ENCODE assay signal across 13 cellular contexts in the genomic region with DNA sequence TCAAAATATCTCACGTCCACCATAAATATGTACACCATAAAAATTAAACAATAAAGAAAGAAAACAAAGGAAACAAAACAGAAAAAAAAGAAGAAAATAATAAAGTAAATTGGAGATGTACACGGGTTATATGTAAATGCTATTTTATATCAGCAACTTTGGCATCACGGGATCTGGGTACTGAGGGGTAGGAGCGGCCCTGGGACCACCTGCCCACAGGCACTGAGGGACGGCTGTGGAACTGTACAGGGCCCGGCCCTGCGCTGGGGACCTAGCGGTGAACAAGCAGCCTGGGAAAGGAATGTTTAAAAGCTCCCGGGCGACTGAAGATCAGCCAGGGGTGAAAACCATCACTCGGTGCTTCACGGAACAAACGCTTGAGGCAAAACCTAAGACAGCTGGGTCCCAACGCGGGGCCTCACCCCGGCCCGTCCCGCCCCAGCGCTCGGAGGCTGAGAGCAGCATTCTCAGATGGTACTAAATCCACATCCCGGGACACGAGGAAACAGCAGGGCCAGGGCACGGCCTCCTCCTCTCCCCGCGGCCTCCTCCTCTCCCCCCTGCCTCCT. TPM values are rescaled to one million over a fixed set of nuclear protein-coding genes. Genes with fewer than 3 reads are reported as not detected.
DNase-seq lines count a peak whose midpoint lies in the region; ATAC-seq and TF ChIP-seq lines count a peak whose summit lies in the region.
"Had no signal": no experiment of that assay in that cellular context is flagged by ENCODE, and none has a peak within 500 bp of the region (broad histone marks: within the 10 kb centered on the region; RNA-seq: fewer than 3 reads in every experiment).

No MANE protein-coding gene starts in this region.

- peaks cover 5% of the 10 kb centered on the region for H3K4me1 ChIP-seq in NT2/D1 (ENCODE audit: insufficient read depth, insufficient read length)
- peaks cover 4% of the 10 kb centered on the region for H3K4me1 ChIP-seq in CD4-positive, alpha-beta memory T cell (ENCODE audit: insufficient read depth, low read length)

- peaks cover 16% of the 10 kb centered on the region for H3K4me1 Mint-ChIP-seq in progenitor cell of endocrine pancreas (ENCODE audit: low read depth)
- no peaks in the 10 kb centered on the region for H3K4me1 Mint-ChIP-seq in effector memory CD8-positive, alpha-beta T cell (ENCODE audit: low read depth in 2 of 2)
- no peaks in the 10 kb centered on the region for H3K4me1 Mint-ChIP-seq in CD4-positive, alpha-beta memory T cell

- in situ Hi-C loops in KBM-7 (cut with MboI; ENCODE audit: low pct_unique_long_range_greater_than_20kb, low sequenced_read_pairs), result no loop called here

- H3K27ac Mint-ChIP-seq in progenitor cell of endocrine pancreas, result peak overlapping the region; percentile 73
- no peak overlapping the region for H3K27ac Mint-ChIP-seq in effector memory CD8-positive, alpha-beta T cell
- peak overlapping the region in 1 of 7 donors; percentile 67 for H3K27ac Mint-ChIP-seq in CD4-positive, alpha-beta memory T cell
- H3K27ac Mint-ChIP-seq: naive thymus-derived CD8-positive, alpha-beta T cell had no signal

- intact Hi-C loops in CD4-positive, alpha-beta memory T cell (cut with micrococcal nuclease), result no loop called here

- H3K27me3 ChIP-seq in NT2/D1 (ENCODE audit: insufficient read depth, insufficient read length), result no peaks in the 10 kb centered on the region
- peaks cover 9% of the 10 kb centered on the region for H3K27me3 ChIP-seq in CD4-positive, alpha-beta memory T cell (ENCODE audit: insufficient read depth, low read length)
- H3K27me3 ChIP-seq: SJSA1 had no signal

- peaks cover 13% of the 10 kb centered on the region for H3K36me3 ChIP-seq in NT2/D1 (ENCODE audit: insufficient read depth, insufficient read length, low read length)
- H3K36me3 ChIP-seq in CD4-positive, alpha-beta memory T cell (ENCODE audit: insufficient read depth, low read length), result no peaks in the 10 kb centered on the region
- H3K36me3 ChIP-seq: SJSA1 had no signal

- H3K27ac ChIP-seq in CD4-positive, alpha-beta memory T cell (ENCODE audit: low read depth, low read length), result no peak overlapping the region
- H3K27ac ChIP-seq: SJSA1 had no signal

- H3K4me3 Mint-ChIP-seq in progenitor cell of endocrine pancreas (ENCODE audit: low read depth), result no peak overlapping the region
- H3K4me3 Mint-ChIP-seq in effector memory CD8-positive, alpha-beta T cell, result no peak overlapping the region
- no peak overlapping the region for H3K4me3 Mint-ChIP-seq in CD4-positive, alpha-beta memory T cell
- H3K4me3 Mint-ChIP-seq: naive thymus-derived CD8-positive, alpha-beta T cell had no signal

- H3K36me3 Mint-ChIP-seq in progenitor cell of endocrine pancreas (ENCODE audit: insufficient read depth), result peaks cover 7% of the 10 kb centered on the region
- H3K36me3 Mint-ChIP-seq in effector memory CD8-positive, alpha-beta T cell (ENCODE audit: insufficient read depth), result no peaks in the 10 kb centered on the region
- no peaks in the 10 kb centered on the region for H3K36me3 Mint-ChIP-seq in CD4-positive, alpha-beta memory T cell
- H3K36me3 Mint-ChIP-seq: naive thymus-derived CD8-positive, alpha-beta T cell had no signal

- peak; percentile 70 for DNase-seq in EH (ENCODE audit: low read depth)
- DNase-seq in NT2/D1 (ENCODE audit: low read depth, low spot score), result no peak
- peak; percentile 80 for DNase-seq in fibroblast of villous mesenchyme (ENCODE audit: low read depth)
- no peak for DNase-seq in progenitor cell of endocrine pancreas (ENCODE audit: low spot score, unreplicated experiment)
- no peak for DNase-seq in effector memory CD8-positive, alpha-beta T cell
- DNase-seq in KBM-7, result no peak
- DNase-seq in CD4-positive, alpha-beta memory T cell, result no peak
- DNase-seq: activated naive CD4-positive, alpha-beta T cell treated with anti-CD3 and anti-CD28 coated beads, Interleukin-2, amount 50 U/mL, for 16 hours; naive thymus-derived CD8-positive, alpha-beta T cell; NCI-H748 treated with DMSO at 0.1 percent for 48 hours had no signal

- peak overlapping the region; percentile 10 for H3K9ac ChIP-seq in NT2/D1 (ENCODE audit: insufficient read length, low read depth)

- TF ChIP-seq CTCF in fibroblast of villous mesenchyme (IDR thresholded peaks at IDR 0.05; ENCODE audit: insufficient read depth, low read depth, low read length), result no peak
- TF ChIP-seq CTCF in progenitor cell of endocrine pancreas (IDR thresholded peaks at IDR 0.05; ENCODE audit: unreplicated experiment), result no peak

- no peak for ATAC-seq in effector memory CD8-positive, alpha-beta T cell (replicated peaks)
- ATAC-seq in HG03025 (IDR thresholded peaks at IDR 0.05; ENCODE audit: low FRiP score, unreplicated experiment), result no peak
- ATAC-seq: naive thymus-derived CD8-positive, alpha-beta T cell had no signal

- POLR2A ChIA-PET in CD4-positive, alpha-beta memory T cell (lab: Charles Lee; ENCODE audit: partially characterized antibody), result no interaction called here

- H3K9me3 ChIP-seq in NT2/D1 (ENCODE audit: insufficient read depth, low read length), result no peaks in the 10 kb centered on the region
- no peaks in the 10 kb centered on the region for H3K9me3 ChIP-seq in CD4-positive, alpha-beta memory T cell (ENCODE audit: control insufficient read depth in 1 of 2, low read length in 2 of 2)
- H3K9me3 ChIP-seq: SJSA1 had no signal

- H3K4me3 ChIP-seq in NT2/D1 (ENCODE audit: insufficient read length, low read depth) (no peak overlapping the region), fibroblast of villous mesenchyme (ENCODE audit: low read depth, low read length) (no peak overlapping the region)
- no peak overlapping the region for H3K4me3 ChIP-seq in CD4-positive, alpha-beta memory T cell (ENCODE audit: low read length in 2 of 2)
- H3K4me3 ChIP-seq: SJSA1, smooth muscle cell had no signal

- H3K9me3 Mint-ChIP-seq in progenitor cell of endocrine pancreas (ENCODE audit: low read depth), result no peaks in the 10 kb centered on the region
- no peaks in the 10 kb centered on the region for H3K9me3 Mint-ChIP-seq in effector memory CD8-positive, alpha-beta T cell
- H3K9me3 Mint-ChIP-seq in CD4-positive, alpha-beta memory T cell, result peaks cover 0 to 2% (median 0%) of the 10 kb centered on the region in 8 donors
- H3K9me3 Mint-ChIP-seq: naive thymus-derived CD8-positive, alpha-beta T cell had no signal

- no peaks in the 10 kb centered on the region for H3K27me3 Mint-ChIP-seq in progenitor cell of endocrine pancreas
- H3K27me3 Mint-ChIP-seq in effector memory CD8-positive, alpha-beta T cell, result peaks cover 18 to 23% of the 10 kb centered on the region in 2 donors
- H3K27me3 Mint-ChIP-seq in CD4-positive, alpha-beta memory T cell, result peaks cover 10 to 12% of the 10 kb centered on the region in 2 donors

- CTCF ChIA-PET in CD4-positive, alpha-beta memory T cell (lab: Charles Lee; ENCODE audit: partially characterized antibody), result no interaction called here

RNA-seq across cellular contexts. Expression of a gene that starts 31.2 kb away (rescaled TPM):
- total RNA-seq in fibroblast of villous mesenchyme, result 91.5 and 124 TPM in 2 replicates
- 53.1 and 56.0 TPM in 2 replicates for total RNA-seq in progenitor cell of endocrine pancreas
- 1 to 10 TPM in 1 of 2 experiments, under 1 TPM in 1; 0.55 to 1.5 TPM for total RNA-seq in CD4-positive, alpha-beta memory T cell
- 1 to 10 TPM; 2.3 to 2.7 TPM for polyA plus RNA-seq in CD4-positive, alpha-beta memory T cell

RNA-seq across cellular contexts. Expression of a gene that starts 48.6 kb away (rescaled TPM):
- total RNA-seq in fibroblast of villous mesenchyme, result 16.8 and 20.3 TPM in 2 replicates
- 14.1 and 14.3 TPM in 2 replicates for total RNA-seq in progenitor cell of endocrine pancreas
- total RNA-seq in CD4-positive, alpha-beta memory T cell, result 10 to 100 TPM; 12.3 to 13.2 TPM
- polyA plus RNA-seq in CD4-positive, alpha-beta memory T cell, result 10 to 100 TPM; 23.0 to 26.3 TPM

Comparison
In these comparisons a context has a peak if more than half of its experiments do, and no peak if none do; other contexts are left out.
1. DNase-seq: peak in EH (single experiment) and fibroblast of villous mesenchyme (single experiment); none in NT2/D1 (single experiment), progenitor cell of endocrine pancreas (single experiment), effector memory CD8-positive, alpha-beta T cell (0 of 3), KBM-7 (single experiment) and CD4-positive, alpha-beta memory T cell (0 of 5).
2. RNA of a gene that starts 31.2 kb away (total RNA-seq): 91.5 to 124 TPM in fibroblast of villous mesenchyme and 53.1 to 56.0 TPM in progenitor cell of endocrine pancreas; 0.55 to 1.5 TPM in CD4-positive, alpha-beta memory T cell; every median in the first group is over 10 times any median in the second.